1 cellular context compared by ENCODE assay signal in genomic region chr12:56158029-56158925, GRCh38.
TF ChIP-seq lines count a peak whose summit lies in the region.

TSS of gene MYL6 (plus strand) at chr12:56158359. CDS start at chr12:56158402, 43 bp downstream.

TF ChIP-seq in HepG2, 621 proteins besides CTCF, POLR2A, EP300 and RAD21 (continued from another document and continues in another):
- TF ChIP-seq, protein P1, sequence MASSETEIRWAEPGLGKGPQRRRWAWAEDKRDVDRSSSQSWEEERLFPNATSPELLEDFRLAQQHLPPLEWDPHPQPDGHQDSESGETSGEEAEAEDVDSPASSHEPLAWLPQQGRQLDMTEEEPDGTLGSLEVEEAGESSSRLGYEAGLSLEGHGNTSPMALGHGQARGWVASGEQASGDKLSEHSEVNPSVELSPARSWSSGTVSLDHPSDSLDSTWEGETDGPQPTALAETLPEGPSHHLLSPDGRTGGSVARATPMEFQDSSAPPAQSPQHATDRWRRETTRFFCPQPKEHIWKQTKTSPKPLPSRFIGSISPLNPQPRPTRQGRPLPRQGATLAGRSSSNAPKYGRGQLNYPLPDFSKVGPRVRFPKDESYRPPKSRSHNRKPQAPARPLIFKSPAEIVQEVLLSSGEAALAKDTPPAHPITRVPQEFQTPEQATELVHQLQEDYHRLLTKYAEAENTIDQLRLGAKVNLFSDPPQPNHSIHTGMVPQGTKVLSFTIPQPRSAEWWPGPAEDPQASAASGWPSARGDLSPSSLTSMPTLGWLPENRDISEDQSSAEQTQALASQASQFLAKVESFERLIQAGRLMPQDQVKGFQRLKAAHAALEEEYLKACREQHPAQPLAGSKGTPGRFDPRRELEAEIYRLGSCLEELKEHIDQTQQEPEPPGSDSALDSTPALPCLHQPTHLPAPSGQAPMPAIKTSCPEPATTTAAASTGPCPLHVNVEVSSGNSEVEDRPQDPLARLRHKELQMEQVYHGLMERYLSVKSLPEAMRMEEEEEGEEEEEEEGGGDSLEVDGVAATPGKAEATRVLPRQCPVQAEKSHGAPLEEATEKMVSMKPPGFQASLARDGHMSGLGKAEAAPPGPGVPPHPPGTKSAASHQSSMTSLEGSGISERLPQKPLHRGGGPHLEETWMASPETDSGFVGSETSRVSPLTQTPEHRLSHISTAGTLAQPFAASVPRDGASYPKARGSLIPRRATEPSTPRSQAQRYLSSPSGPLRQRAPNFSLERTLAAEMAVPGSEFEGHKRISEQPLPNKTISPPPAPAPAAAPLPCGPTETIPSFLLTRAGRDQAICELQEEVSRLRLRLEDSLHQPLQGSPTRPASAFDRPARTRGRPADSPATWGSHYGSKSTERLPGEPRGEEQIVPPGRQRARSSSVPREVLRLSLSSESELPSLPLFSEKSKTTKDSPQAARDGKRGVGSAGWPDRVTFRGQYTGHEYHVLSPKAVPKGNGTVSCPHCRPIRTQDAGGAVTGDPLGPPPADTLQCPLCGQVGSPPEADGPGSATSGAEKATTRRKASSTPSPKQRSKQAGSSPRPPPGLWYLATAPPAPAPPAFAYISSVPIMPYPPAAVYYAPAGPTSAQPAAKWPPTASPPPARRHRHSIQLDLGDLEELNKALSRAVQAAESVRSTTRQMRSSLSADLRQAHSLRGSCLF (CRISPR knock-in tag; IDR thresholded peaks at IDR 0.05; ENCODE audit: borderline replicate concordance) = no peak
- TF ChIP-seq ZNF703 (CRISPR knock-in tag; IDR thresholded peaks at IDR 0.05; ENCODE audit: borderline replicate concordance) (no peak), BRF2 (CRISPR knock-in tag; IDR thresholded peaks at IDR 0.05) (0 out of 2 replicates have a peak, but pooled peaks have one; percentile 21), PCBP1 (IDR thresholded peaks at IDR 0.05; ENCODE audit: borderline replicate concordance, low read depth, low read length) (no peak), ATM (IDR thresholded peaks at IDR 0.05; ENCODE audit: borderline replicate concordance) (no peak), ZNF17 (CRISPR knock-in tag; IDR thresholded peaks at IDR 0.05) (no peak), CHD2 (IDR thresholded peaks at IDR 0.05; ENCODE audit: low read depth, low read length) (no peak), TBP (CRISPR knock-in tag; IDR thresholded peaks at IDR 0.05) (no peak), ERF (CRISPR knock-in tag; IDR thresholded peaks at IDR 0.05) (peak; percentile 21; the same call in 1 of the 2 replicates), ZBTB3 (CRISPR knock-in tag; IDR thresholded peaks at IDR 0.05; ENCODE audit: borderline replicate concordance, low read depth) (no peak), SIN3A (IDR thresholded peaks at IDR 0.05; ENCODE audit: borderline replicate concordance, low read depth, low read length) (peak; percentile 56; the same call in 1 of the 2 replicates), ZNF772 (CRISPR knock-in tag; IDR thresholded peaks at IDR 0.05) (no peak; the same call in 1 of the 2 replicates), ZNF230 (CRISPR knock-in tag; IDR thresholded peaks at IDR 0.05) (peak; percentile 11; the same call in 1 of the 2 replicates), PREB (CRISPR knock-in tag; IDR thresholded peaks at IDR 0.05) (no peak), ZNF7 (CRISPR knock-in tag; IDR thresholded peaks at IDR 0.05) (no peak), FOXA3 (CRISPR knock-in tag; IDR thresholded peaks at IDR 0.05) (peak; percentile 14; the same call in 1 of the 2 replicates), MAZ (IDR thresholded peaks at IDR 0.05; ENCODE audit: borderline replicate concordance, low read depth, low read length) (no peak), MAZ (CRISPR knock-in tag; IDR thresholded peaks at IDR 0.05; ENCODE audit: low read depth) (no peak), ZBTB8A (CRISPR knock-in tag; IDR thresholded peaks at IDR 0.05; ENCODE audit: borderline replicate concordance, low read depth) (no peak), SP2 (CRISPR knock-in tag; IDR thresholded peaks at IDR 0.05) (0 out of 2 replicates have a peak, but pooled peaks have one; percentile 22), SRF (IDR thresholded peaks at IDR 0.05; ENCODE audit: low read depth, low read length) (no peak), RCOR2 (CRISPR knock-in tag; IDR thresholded peaks at IDR 0.05) (no peak), ZNF879 (CRISPR knock-in tag; IDR thresholded peaks at IDR 0.05) (no peak), ZBTB20 (CRISPR knock-in tag; IDR thresholded peaks at IDR 0.05; ENCODE audit: borderline replicate concordance, low read depth) (no peak), JUNB (CRISPR knock-in tag; IDR thresholded peaks at IDR 0.05; ENCODE audit: borderline replicate concordance) (peak; percentile 67; the same call in 1 of the 2 replicates), KLF15 (CRISPR knock-in tag; IDR thresholded peaks at IDR 0.05; ENCODE audit: borderline replicate concordance) (no peak), TOE1 (CRISPR knock-in tag; IDR thresholded peaks at IDR 0.05) (no peak), HMG20A (CRISPR knock-in tag; IDR thresholded peaks at IDR 0.05; ENCODE audit: borderline replicate concordance) (no peak), GZF1 (CRISPR knock-in tag; IDR thresholded peaks at IDR 0.05) (0 out of 2 replicates have a peak, but pooled peaks have one; percentile 10), KDM1A (CRISPR knock-in tag; IDR thresholded peaks at IDR 0.05) (no peak), ZNF605 (CRISPR knock-in tag; IDR thresholded peaks at IDR 0.05) (no peak), MIER2 (CRISPR knock-in tag; IDR thresholded peaks at IDR 0.05) (no peak), ISL2 (CRISPR knock-in tag; IDR thresholded peaks at IDR 0.05) (peak; percentile 40), NRL (CRISPR knock-in tag; IDR thresholded peaks at IDR 0.05; ENCODE audit: borderline replicate concordance) (no peak), HOXA3 (CRISPR knock-in tag; IDR thresholded peaks at IDR 0.05) (peak; percentile 59), MTF1 (CRISPR knock-in tag; IDR thresholded peaks at IDR 0.05) (no peak), ZSCAN25 (CRISPR knock-in tag; IDR thresholded peaks at IDR 0.05) (0 out of 2 replicates have a peak, but pooled peaks have one; percentile 50), PITX1 (CRISPR knock-in tag; IDR thresholded peaks at IDR 0.05) (no peak)
- TF ChIP-seq, protein P2, sequence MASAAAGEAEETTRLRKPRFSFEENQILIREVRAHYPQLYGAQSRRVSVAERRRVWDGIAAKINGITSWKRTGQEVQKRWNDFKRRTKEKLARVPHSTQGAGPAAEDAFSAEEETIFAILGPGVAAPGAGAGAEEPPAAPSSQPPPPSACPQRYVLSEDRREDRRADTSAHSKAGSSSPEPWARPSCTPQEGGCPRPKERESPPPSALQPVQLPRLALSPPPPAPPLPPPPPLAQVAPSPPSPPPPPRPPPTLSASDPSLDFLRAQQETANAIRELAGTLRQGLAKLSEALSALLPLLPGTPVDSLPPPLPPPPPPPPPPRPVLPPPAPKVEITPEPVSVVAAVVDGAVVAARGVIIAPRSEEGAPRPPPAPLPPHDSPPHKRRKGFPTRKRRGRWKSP (CRISPR knock-in tag; IDR thresholded peaks at IDR 0.05) = 0 out of 2 replicates have a peak, but pooled peaks have one; percentile 12
- TF ChIP-seq, protein P3, sequence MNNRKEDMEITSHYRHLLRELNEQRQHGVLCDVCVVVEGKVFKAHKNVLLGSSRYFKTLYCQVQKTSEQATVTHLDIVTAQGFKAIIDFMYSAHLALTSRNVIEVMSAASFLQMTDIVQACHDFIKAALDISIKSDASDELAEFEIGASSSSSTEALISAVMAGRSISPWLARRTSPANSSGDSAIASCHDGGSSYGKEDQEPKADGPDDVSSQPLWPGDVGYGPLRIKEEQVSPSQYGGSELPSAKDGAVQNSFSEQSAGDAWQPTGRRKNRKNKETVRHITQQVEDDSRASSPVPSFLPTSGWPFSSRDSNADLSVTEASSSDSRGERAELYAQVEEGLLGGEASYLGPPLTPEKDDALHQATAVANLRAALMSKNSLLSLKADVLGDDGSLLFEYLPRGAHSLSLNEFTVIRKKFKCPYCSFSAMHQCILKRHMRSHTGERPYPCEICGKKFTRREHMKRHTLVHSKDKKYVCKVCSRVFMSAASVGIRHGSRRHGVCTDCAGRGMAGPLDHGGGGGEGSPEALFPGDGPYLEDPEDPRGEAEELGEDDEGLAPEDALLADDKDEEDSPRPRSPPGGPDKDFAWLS (CRISPR knock-in tag; IDR thresholded peaks at IDR 0.05; ENCODE audit: borderline replicate concordance) = no peak
- TF ChIP-seq, protein P4, sequence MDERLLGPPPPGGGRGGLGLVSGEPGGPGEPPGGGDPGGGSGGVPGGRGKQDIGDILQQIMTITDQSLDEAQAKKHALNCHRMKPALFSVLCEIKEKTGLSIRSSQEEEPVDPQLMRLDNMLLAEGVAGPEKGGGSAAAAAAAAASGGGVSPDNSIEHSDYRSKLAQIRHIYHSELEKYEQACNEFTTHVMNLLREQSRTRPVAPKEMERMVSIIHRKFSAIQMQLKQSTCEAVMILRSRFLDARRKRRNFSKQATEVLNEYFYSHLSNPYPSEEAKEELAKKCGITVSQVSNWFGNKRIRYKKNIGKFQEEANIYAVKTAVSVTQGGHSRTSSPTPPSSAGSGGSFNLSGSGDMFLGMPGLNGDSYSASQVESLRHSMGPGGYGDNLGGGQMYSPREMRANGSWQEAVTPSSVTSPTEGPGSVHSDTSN (CRISPR knock-in tag; IDR thresholded peaks at IDR 0.05) = no peak
- TF ChIP-seq, protein P5, sequence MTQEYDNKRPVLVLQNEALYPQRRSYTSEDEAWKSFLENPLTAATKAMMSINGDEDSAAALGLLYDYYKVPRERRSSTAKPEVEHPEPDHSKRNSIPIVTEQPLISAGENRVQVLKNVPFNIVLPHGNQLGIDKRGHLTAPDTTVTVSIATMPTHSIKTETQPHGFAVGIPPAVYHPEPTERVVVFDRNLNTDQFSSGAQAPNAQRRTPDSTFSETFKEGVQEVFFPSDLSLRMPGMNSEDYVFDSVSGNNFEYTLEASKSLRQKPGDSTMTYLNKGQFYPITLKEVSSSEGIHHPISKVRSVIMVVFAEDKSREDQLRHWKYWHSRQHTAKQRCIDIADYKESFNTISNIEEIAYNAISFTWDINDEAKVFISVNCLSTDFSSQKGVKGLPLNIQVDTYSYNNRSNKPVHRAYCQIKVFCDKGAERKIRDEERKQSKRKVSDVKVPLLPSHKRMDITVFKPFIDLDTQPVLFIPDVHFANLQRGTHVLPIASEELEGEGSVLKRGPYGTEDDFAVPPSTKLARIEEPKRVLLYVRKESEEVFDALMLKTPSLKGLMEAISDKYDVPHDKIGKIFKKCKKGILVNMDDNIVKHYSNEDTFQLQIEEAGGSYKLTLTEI (CRISPR knock-in tag; conservative IDR thresholded peaks at IDR 0.05) = no peak
- TF ChIP-seq, protein P6, sequence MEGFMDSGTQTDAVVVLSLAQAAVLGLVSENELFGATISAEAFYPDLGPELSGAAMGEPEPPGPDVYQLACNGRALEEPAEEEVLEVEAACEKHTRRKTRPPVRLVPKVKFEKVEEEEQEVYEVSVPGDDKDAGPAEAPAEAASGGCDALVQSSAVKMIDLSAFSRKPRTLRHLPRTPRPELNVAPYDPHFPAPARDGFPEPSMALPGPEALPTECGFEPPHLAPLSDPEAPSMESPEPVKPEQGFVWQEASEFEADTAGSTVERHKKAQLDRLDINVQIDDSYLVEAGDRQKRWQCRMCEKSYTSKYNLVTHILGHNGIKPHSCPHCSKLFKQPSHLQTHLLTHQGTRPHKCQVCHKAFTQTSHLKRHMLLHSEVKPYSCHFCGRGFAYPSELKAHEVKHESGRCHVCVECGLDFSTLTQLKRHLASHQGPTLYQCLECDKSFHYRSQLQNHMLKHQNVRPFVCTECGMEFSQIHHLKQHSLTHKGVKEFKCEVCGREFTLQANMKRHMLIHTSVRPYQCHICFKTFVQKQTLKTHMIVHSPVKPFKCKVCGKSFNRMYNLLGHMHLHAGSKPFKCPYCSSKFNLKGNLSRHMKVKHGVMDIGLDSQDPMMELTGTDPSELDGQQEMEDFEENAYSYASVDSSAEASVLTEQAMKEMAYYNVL (CRISPR knock-in tag; IDR thresholded peaks at IDR 0.05; ENCODE audit: borderline replicate concordance) = no peak
- TF ChIP-seq, protein P7, sequence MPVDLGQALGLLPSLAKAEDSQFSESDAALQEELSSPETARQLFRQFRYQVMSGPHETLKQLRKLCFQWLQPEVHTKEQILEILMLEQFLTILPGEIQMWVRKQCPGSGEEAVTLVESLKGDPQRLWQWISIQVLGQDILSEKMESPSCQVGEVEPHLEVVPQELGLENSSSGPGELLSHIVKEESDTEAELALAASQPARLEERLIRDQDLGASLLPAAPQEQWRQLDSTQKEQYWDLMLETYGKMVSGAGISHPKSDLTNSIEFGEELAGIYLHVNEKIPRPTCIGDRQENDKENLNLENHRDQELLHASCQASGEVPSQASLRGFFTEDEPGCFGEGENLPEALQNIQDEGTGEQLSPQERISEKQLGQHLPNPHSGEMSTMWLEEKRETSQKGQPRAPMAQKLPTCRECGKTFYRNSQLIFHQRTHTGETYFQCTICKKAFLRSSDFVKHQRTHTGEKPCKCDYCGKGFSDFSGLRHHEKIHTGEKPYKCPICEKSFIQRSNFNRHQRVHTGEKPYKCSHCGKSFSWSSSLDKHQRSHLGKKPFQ (CRISPR knock-in tag; IDR thresholded peaks at IDR 0.05; ENCODE audit: insufficient replicate concordance) = no peak
- TF ChIP-seq, protein P8, sequence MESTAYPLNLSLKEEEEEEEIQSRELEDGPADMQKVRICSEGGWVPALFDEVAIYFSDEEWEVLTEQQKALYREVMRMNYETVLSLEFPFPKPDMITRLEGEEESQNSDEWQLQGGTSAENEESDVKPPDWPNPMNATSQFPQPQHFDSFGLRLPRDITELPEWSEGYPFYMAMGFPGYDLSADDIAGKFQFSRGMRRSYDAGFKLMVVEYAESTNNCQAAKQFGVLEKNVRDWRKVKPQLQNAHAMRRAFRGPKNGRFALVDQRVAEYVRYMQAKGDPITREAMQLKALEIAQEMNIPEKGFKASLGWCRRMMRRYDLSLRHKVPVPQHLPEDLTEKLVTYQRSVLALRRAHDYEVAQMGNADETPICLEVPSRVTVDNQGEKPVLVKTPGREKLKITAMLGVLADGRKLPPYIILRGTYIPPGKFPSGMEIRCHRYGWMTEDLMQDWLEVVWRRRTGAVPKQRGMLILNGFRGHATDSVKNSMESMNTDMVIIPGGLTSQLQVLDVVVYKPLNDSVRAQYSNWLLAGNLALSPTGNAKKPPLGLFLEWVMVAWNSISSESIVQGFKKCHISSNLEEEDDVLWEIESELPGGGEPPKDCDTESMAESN (CRISPR knock-in tag; conservative IDR thresholded peaks at IDR 0.05) = 0 out of 2 replicates have a peak, but pooled peaks have one; percentile 50
